21 cellular contexts compared by ENCODE assay signal in the genomic region with DNA sequence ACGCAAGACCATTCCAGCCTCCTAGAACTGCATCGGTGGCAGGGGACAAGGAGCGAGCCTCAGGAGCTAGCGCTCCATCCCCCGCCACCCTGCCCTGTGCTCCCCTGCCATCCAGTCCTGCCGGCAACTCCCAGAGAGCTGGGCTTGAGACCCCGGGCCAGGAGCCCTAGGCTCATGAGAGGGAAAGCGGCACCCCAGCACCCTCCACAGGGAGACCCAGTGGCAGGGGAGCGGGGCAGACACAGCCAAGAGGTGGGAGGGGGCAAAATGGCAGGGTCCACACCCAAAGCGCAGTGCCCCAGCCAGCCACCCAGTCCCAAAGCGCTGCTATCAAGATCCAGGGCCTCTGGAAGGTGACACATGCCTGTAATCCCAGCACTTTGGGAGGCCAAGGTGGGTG. TPM values are rescaled to one million over a fixed set of nuclear protein-coding genes. Genes with fewer than 3 reads are reported as not detected.
DNase-seq lines count a peak whose midpoint lies in the region; ATAC-seq and TF ChIP-seq lines count a peak whose summit lies in the region.
"Had no signal": no experiment of that assay in that cellular context is flagged by ENCODE, and none has a peak within 500 bp of the region (broad histone marks: within the 10 kb centered on the region; RNA-seq: fewer than 3 reads in every experiment).

No MANE protein-coding gene starts in this region.

- no peak for TF ChIP-seq POLR2A in prostate gland (IDR thresholded peaks at IDR 0.05)
- TF ChIP-seq POLR2A in suprapubic skin (IDR thresholded peaks at IDR 0.05) = no peak

- peaks cover 9 to 19% of the 10 kb centered on the region in 2 donors for H3K36me3 ChIP-seq in prostate gland
- peaks cover 72% of the 10 kb centered on the region for H3K36me3 ChIP-seq in suprapubic skin

- peak; percentile 23 for DNase-seq in Right ventricle myocardium inferior (ENCODE audit: missing footprints)
- DNase-seq in left ventricle myocardium superior = no peak
- DNase-seq in glutamatergic neuron = no peak
- DNase-seq in prostate gland (ENCODE audit: low spot score) = no peak
- DNase-seq in suprapubic skin (ENCODE audit: low spot score in 2 of 2) = no peak
- DNase-seq in stimulated activated naive CD4-positive, alpha-beta T cell treated with Interleukin-2 at 50 U/mL for 16 hours (lab: John Stamatoyannopoulos, UW) = no peak
- no peak for DNase-seq in COLO829 (ENCODE audit: low spot score)
- DNase-seq: 8988T; CD8-positive, alpha-beta T cell; DMS53; GDM1; GOT3; HCEC 1CT; IMR-90; MV-4-11; NCI-H1105 treated with DMSO at 0.1 percent for 48 hours; NCI-H2081; NCI-H446 treated with DMSO at 0.1 percent for 48 hours; NCI-H526 treated with DMSO at 0.1 percent for 48 hours had no signal

- H3K27ac ChIP-seq in prostate gland = peak overlapping the region; percentile 53 to 62
- H3K27ac ChIP-seq in suprapubic skin = peak overlapping the region; percentile 70
- H3K27ac ChIP-seq: BLaER1 treated with 17β-estradiol and CSF1 and Interleukin-3, amounts not matched to agents 10 nM and 100 nM had no signal

- WGBS in prostate gland = 86% methylated on average over 10 of the region's 11 CpGs
- 78% methylated on average over 7 of the region's 11 CpGs for WGBS in suprapubic skin

- no peaks in the 10 kb centered on the region for H3K27me3 ChIP-seq in prostate gland (replicated peaks; ENCODE audit: insufficient read depth)
- H3K27me3 ChIP-seq in suprapubic skin = no peaks in the 10 kb centered on the region
- H3K27me3 ChIP-seq: BLaER1 treated with 17β-estradiol and CSF1 and Interleukin-3, amounts not matched to agents 10 nM and 100 nM had no signal

- H3K4me1 Mint-ChIP-seq in glutamatergic neuron (ENCODE audit: low read depth, unreplicated experiment) = peaks cover 28% of the 10 kb centered on the region

- no peak overlapping the region for H3K4me3 ChIP-seq in prostate gland
- no peak overlapping the region for H3K4me3 ChIP-seq in suprapubic skin
- H3K4me3 ChIP-seq: BLaER1 treated with 17β-estradiol and CSF1 and Interleukin-3, amounts not matched to agents 10 nM and 100 nM had no signal

- H3K9me3 Mint-ChIP-seq in glutamatergic neuron (ENCODE audit: unreplicated experiment) = peaks cover 3% of the 10 kb centered on the region
- H3K9me3 Mint-ChIP-seq: CD8-positive, alpha-beta T cell had no signal

- no peaks in the 10 kb centered on the region for H3K9me3 ChIP-seq in prostate gland
- H3K9me3 ChIP-seq in suprapubic skin = no peaks in the 10 kb centered on the region
- H3K9me3 ChIP-seq: BLaER1 treated with 17β-estradiol and CSF1 and Interleukin-3, amounts not matched to agents 10 nM and 100 nM had no signal

- peaks cover 4% of the 10 kb centered on the region for H3K36me3 Mint-ChIP-seq in glutamatergic neuron (ENCODE audit: unreplicated experiment)

- peaks cover 3% of the 10 kb centered on the region for H3K27me3 Mint-ChIP-seq in glutamatergic neuron (ENCODE audit: unreplicated experiment)

- intact Hi-C loops in Right ventricle myocardium inferior (cut with DNase I) (loop anchor here (5.0 to 10.0 kb wide), 2 partner anchors 41 to 84 kb away; a partner anchor contains a TSS), left ventricle myocardium superior (cut with micrococcal nuclease) (no loop called here), prostate gland (cut with DNase I) (no loop called here)

- no peak for ATAC-seq in Right ventricle myocardium inferior
- ATAC-seq in left ventricle myocardium superior = no peak
- ATAC-seq in HG02763 (IDR thresholded peaks at IDR 0.05; ENCODE audit: unreplicated experiment) = no peak
- ATAC-seq: CD8-positive, alpha-beta T cell had no signal

- TF ChIP-seq CTCF in glutamatergic neuron (IDR thresholded peaks at IDR 0.05; ENCODE audit: partially characterized antibody, unreplicated experiment) = no peak
- TF ChIP-seq CTCF in prostate gland (IDR thresholded peaks at IDR 0.05) = no peak
- TF ChIP-seq CTCF in suprapubic skin (IDR thresholded peaks at IDR 0.05) = no peak

- H3K4me1 ChIP-seq in prostate gland (replicated peaks) = peaks cover 16% of the 10 kb centered on the region
- H3K4me1 ChIP-seq in suprapubic skin = peaks cover 40% of the 10 kb centered on the region

- no peak for TF ChIP-seq EP300 in suprapubic skin (IDR thresholded peaks at IDR 0.05)

- no peak overlapping the region for H3K4me3 Mint-ChIP-seq in glutamatergic neuron (ENCODE audit: unreplicated experiment)
- H3K4me3 Mint-ChIP-seq: CD8-positive, alpha-beta T cell had no signal

- peak overlapping the region; percentile 29 for H3K27ac Mint-ChIP-seq in glutamatergic neuron (ENCODE audit: unreplicated experiment)
- H3K27ac Mint-ChIP-seq: CD8-positive, alpha-beta T cell had no signal

RNA-seq across cellular contexts. Expression of a gene that starts 12.7 kb away (rescaled TPM):
- total RNA-seq in Right ventricle myocardium inferior = 119 TPM
- 116 TPM for total RNA-seq in left ventricle myocardium superior
- 48.4 TPM for total RNA-seq in glutamatergic neuron (ENCODE audit: unreplicated experiment)
- 10 to 100 TPM; 53.7 to 59.1 TPM for total RNA-seq in prostate gland
- 10 to 100 TPM; 68.2 to 94.5 (median 83.8) TPM for total RNA-seq in suprapubic skin

RNA-seq across cellular contexts. Expression of a gene that starts 41.1 kb away (rescaled TPM):
- total RNA-seq in Right ventricle myocardium inferior (17.6 TPM), left ventricle myocardium superior (20.4 TPM), glutamatergic neuron (ENCODE audit: unreplicated experiment) (150 TPM), prostate gland (10 to 100 TPM; 28.3 to 86.6 TPM), suprapubic skin (10 to 100 TPM; 42.0 to 58.3 (median 54.9) TPM)
